Comparison of ENCODE assay signal across 1 cellular context in genomic region chr11:63985812-63986155, GRCh38.
TF ChIP-seq lines count a peak whose summit lies in the region.

No MANE protein-coding gene starts in this region.

TF ChIP-seq in GM23338, 12 proteins besides CTCF, POLR2A, EP300 and RAD21 (continued from another document):
- no peak for TF ChIP-seq ZNF462 (CRISPR knock-in tag; IDR thresholded peaks at IDR 0.05)
- TF ChIP-seq EZH2phosphoT487 (IDR thresholded peaks at IDR 0.05; ENCODE audit: unreplicated experiment) = no peak
- no peak for TF ChIP-seq ETS1 (IDR thresholded peaks at IDR 0.05)
- TF ChIP-seq EZH2 (IDR thresholded peaks at IDR 0.05; ENCODE audit: low read depth, unreplicated experiment) = no peak
